ENCODE assay signal across 8 cellular contexts in genomic region chr3:108090701-108091497, GRCh38. TPM values are rescaled to one million over a fixed set of nuclear protein-coding genes. Genes with fewer than 3 reads are reported as not detected.
A peak's percentile ranks its signal among the peaks of the same experiment; 100 is the strongest.
DNase-seq lines count a peak whose midpoint lies in the region; ATAC-seq lines count a peak whose summit lies in the region.

TSS of gene CD47 (minus strand) at chr3:108091031. CDS start at chr3:108090908, 123 bp downstream.

- no peak within 1 kb of the TSS for H2BK5ac ChIP-seq in mesendoderm (ENCODE audit: low read length)

- H3K27ac ChIP-seq in mesendoderm (ENCODE audit: low read depth, low read length), result no peak within 1 kb of the TSS

- H3K9me3 ChIP-seq in endocrine pancreas (ENCODE audit: control insufficient read depth, low read length), result no peaks in the 10 kb centered on the region

- H3K4ac ChIP-seq in mesendoderm (ENCODE audit: low read depth, low read length), result no peak within 1 kb of the TSS

- no peak within 1 kb of the TSS for H2AK5ac ChIP-seq in mesendoderm (ENCODE audit: low read length)

- H3K79me2 ChIP-seq in mesendoderm (ENCODE audit: control insufficient read depth, insufficient read depth, low read length), result no peaks in the 10 kb centered on the region

- peak within 1 kb of the TSS; percentile 80 for H3K56ac ChIP-seq in mesendoderm (ENCODE audit: low read length)

- H4K8ac ChIP-seq in mesendoderm (ENCODE audit: low read depth, low read length), result peak within 1 kb of the TSS; percentile 58

- H3K9ac ChIP-seq in endocrine pancreas (ENCODE audit: control insufficient read depth, insufficient read depth, low read length) (peak within 1 kb of the TSS; percentile 55), mesendoderm (ENCODE audit: low read length) (peak within 1 kb of the TSS; percentile 71)

- H3K27me3 ChIP-seq in endocrine pancreas (ENCODE audit: control insufficient read depth, insufficient read depth, low read length) (no peaks in the 10 kb centered on the region), mesendoderm (ENCODE audit: insufficient read depth, low read length, poor library complexity) (peaks cover 7% of the 10 kb centered on the region)

- H3K23ac ChIP-seq in mesendoderm (ENCODE audit: low read length), result peak within 1 kb of the TSS; percentile 33

- peak within 1 kb of the TSS; percentile 96 for H3K4me3 ChIP-seq in endocrine pancreas (ENCODE audit: control insufficient read depth, insufficient read depth, low read length)
- peak within 1 kb of the TSS; percentile 87 for H3K4me3 ChIP-seq in mesendoderm (ENCODE audit: low read length)

- H2BK120ac ChIP-seq in mesendoderm (ENCODE audit: low read depth, low read length), result no peak within 1 kb of the TSS

- H3K18ac ChIP-seq in mesendoderm (ENCODE audit: low read length), result peak within 1 kb of the TSS; percentile 29

- WGBS in mesendoderm (ENCODE audit: extremely low coverage, insufficient coverage, low lambda C conversion rate), result no CpG with 5 or more reads among the region's 106 CpGs

- H2BK15ac ChIP-seq in mesendoderm (replicated peaks; ENCODE audit: low read depth), result no peak within 1 kb of the TSS

- no peak within 1 kb of the TSS for H4K5ac ChIP-seq in mesendoderm (ENCODE audit: low read length)

- DNase-seq in COLO668 (lab: John Stamatoyannopoulos, UW; ENCODE audit: unreplicated experiment) (peak; percentile 88), HUDEP-2 (lab: John Stamatoyannopoulos, UW; ENCODE audit: unreplicated experiment in 76 of 76) (peak in 73 of 76 experiments; percentile 24 to 93 (median 86)), NOMO-1 treated with DMSO at 0.1 percent for 48 hours (lab: John Stamatoyannopoulos, UW; ENCODE audit: unreplicated experiment) (peak; percentile 90), mesendoderm (peak; percentile 89)
- peak; percentile 79 for DNase-seq in activated CD8-positive, alpha-beta memory T cell treated with anti-CD3 and anti-CD28 coated beads, Interleukin-2, amount 50 U/mL, for 1 hour (ENCODE audit: extremely low read depth)
- peak; percentile 95 for DNase-seq in stimulated activated CD8-positive, alpha-beta memory T cell treated with anti-CD3 and anti-CD28 coated beads, Interleukin-12 subunit alpha, Interleukin-12 subunit beta, amount 100 ng/mL, for 4 hours (ENCODE audit: low read depth)

- no peaks in the 10 kb centered on the region for H3K4me1 ChIP-seq in endocrine pancreas (ENCODE audit: control insufficient read depth, insufficient read depth, low read length)
- H3K4me1 ChIP-seq in mesendoderm (ENCODE audit: control insufficient read depth, low read depth, low read length), result no peaks in the 10 kb centered on the region

- no peaks in the 10 kb centered on the region for H3K79me1 ChIP-seq in mesendoderm (ENCODE audit: low read length)

- peak within 1 kb of the TSS; percentile 92 for H3K4me2 ChIP-seq in mesendoderm (ENCODE audit: low read length)

- no peaks in the 10 kb centered on the region for H3K36me3 ChIP-seq in endocrine pancreas (ENCODE audit: control insufficient read depth, insufficient read depth, low read length)
- H3K36me3 ChIP-seq in mesendoderm (ENCODE audit: control insufficient read depth, insufficient read depth, low read length), result no peaks in the 10 kb centered on the region

- peak; percentile 50 for ATAC-seq in GM21367 (IDR thresholded peaks at IDR 0.05; ENCODE audit: unreplicated experiment)

RNA-seq across cellular contexts. Expression of gene CD47, which starts in this region (rescaled TPM):
- 4.5 TPM for polyA plus RNA-seq in mesendoderm (2013, experiment 1 of 2)
- 5.3 TPM for polyA plus RNA-seq in mesendoderm (2013, experiment 2 of 2)
